In the genomic region with DNA sequence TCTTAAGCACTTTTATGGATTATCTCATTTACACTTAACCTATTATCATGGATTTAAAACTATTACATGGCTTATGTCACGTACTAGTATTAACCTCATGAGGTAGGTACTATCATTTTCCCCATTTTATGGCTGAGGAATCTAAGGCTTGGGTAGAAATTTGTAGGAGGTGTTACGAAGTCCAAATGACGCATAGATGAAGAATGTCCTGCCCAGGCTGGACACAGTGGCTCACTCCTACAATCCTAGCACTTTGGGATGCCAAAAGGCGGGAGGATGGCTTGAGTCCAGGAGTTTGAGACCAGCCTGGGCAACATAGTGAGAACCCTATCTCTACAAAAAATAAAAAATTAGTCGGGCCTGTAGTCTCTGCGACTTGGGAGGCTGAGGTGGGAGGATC, we compare ENCODE assay signal across 2 cellular contexts.
TF ChIP-seq lines count a peak whose summit lies in the region.

No MANE protein-coding gene starts in this region.

TF ChIP-seq in SK-N-SH, 30 proteins besides CTCF, POLR2A, EP300 and RAD21:
- TF ChIP-seq, protein P1, sequence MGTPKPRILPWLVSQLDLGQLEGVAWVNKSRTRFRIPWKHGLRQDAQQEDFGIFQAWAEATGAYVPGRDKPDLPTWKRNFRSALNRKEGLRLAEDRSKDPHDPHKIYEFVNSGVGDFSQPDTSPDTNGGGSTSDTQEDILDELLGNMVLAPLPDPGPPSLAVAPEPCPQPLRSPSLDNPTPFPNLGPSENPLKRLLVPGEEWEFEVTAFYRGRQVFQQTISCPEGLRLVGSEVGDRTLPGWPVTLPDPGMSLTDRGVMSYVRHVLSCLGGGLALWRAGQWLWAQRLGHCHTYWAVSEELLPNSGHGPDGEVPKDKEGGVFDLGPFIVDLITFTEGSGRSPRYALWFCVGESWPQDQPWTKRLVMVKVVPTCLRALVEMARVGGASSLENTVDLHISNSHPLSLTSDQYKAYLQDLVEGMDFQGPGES (IDR thresholded peaks at IDR 0.05; ENCODE audit: low read depth, low read length): no peak
- TF ChIP-seq NRF1 (IDR thresholded peaks at IDR 0.05; ENCODE audit: low read depth, low read length) (no peak), RXRA (IDR thresholded peaks at IDR 0.05; ENCODE audit: borderline replicate concordance, low read depth) (no peak), ELF1 (IDR thresholded peaks at IDR 0.05) (no peak), NFIC (IDR thresholded peaks at IDR 0.05; ENCODE audit: borderline replicate concordance) (no peak)
TF ChIP-seq in SK-N-SH: peak in this region for 0.

TF ChIP-seq in SK-N-SH treated with all-trans-retinoic acid at 6 μM for 48 hours, 23 proteins besides CTCF, POLR2A, EP300 and RAD21 (continued from another document):
- TF ChIP-seq, protein P2, sequence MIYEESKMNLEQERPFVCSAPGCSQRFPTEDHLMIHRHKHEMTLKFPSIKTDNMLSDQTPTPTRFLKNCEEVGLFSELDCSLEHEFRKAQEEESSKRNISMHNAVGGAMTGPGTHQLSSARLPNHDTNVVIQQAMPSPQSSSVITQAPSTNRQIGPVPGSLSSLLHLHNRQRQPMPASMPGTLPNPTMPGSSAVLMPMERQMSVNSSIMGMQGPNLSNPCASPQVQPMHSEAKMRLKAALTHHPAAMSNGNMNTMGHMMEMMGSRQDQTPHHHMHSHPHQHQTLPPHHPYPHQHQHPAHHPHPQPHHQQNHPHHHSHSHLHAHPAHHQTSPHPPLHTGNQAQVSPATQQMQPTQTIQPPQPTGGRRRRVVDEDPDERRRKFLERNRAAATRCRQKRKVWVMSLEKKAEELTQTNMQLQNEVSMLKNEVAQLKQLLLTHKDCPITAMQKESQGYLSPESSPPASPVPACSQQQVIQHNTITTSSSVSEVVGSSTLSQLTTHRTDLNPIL (CRISPR knock-in tag; IDR thresholded peaks at IDR 0.05; ENCODE audit: low read depth): no peak
- TF ChIP-seq BACH2 (CRISPR knock-in tag; IDR thresholded peaks at IDR 0.05; ENCODE audit: borderline replicate concordance) (no peak), SNAI2 (CRISPR knock-in tag; IDR thresholded peaks at IDR 0.05) (no peak), ZNF8 (CRISPR knock-in tag; IDR thresholded peaks at IDR 0.05) (no peak), TOX (CRISPR knock-in tag; IDR thresholded peaks at IDR 0.05; ENCODE audit: borderline replicate concordance) (no peak), ZNF70 (CRISPR knock-in tag; IDR thresholded peaks at IDR 0.05) (no peak), ESRRG (CRISPR knock-in tag; IDR thresholded peaks at IDR 0.05) (no peak), OSR1 (CRISPR knock-in tag; IDR thresholded peaks at IDR 0.05) (no peak), TCF4 (CRISPR knock-in tag; IDR thresholded peaks at IDR 0.05; ENCODE audit: borderline replicate concordance) (no peak), ZNF565 (CRISPR knock-in tag; conservative IDR thresholded peaks at IDR 0.05; ENCODE audit: low read depth) (no peak), PPARA (CRISPR knock-in tag; IDR thresholded peaks at IDR 0.05; ENCODE audit: borderline replicate concordance) (no peak), ARNTL (CRISPR knock-in tag; IDR thresholded peaks at IDR 0.05; ENCODE audit: borderline replicate concordance, low read depth) (no peak), RARB (CRISPR knock-in tag; IDR thresholded peaks at IDR 0.05) (no peak), ZFP3 (CRISPR knock-in tag; IDR thresholded peaks at IDR 0.05) (no peak), ZC3H10 (CRISPR knock-in tag; IDR thresholded peaks at IDR 0.05) (no peak)
- TF ChIP-seq, protein P3, sequence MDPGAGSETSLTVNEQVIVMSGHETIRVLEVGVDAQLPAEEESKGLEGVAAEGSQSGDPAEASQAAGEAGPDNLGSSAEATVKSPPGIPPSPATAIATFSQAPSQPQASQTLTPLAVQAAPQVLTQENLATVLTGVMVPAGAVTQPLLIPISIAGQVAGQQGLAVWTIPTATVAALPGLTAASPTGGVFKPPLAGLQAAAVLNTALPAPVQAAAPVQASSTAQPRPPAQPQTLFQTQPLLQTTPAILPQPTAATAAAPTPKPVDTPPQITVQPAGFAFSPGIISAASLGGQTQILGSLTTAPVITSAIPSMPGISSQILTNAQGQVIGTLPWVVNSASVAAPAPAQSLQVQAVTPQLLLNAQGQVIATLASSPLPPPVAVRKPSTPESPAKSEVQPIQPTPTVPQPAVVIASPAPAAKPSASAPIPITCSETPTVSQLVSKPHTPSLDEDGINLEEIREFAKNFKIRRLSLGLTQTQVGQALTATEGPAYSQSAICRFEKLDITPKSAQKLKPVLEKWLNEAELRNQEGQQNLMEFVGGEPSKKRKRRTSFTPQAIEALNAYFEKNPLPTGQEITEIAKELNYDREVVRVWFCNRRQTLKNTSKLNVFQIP (CRISPR knock-in tag; IDR thresholded peaks at IDR 0.05; ENCODE audit: borderline replicate concordance, low read depth): no peak
- TF ChIP-seq, protein P4, sequence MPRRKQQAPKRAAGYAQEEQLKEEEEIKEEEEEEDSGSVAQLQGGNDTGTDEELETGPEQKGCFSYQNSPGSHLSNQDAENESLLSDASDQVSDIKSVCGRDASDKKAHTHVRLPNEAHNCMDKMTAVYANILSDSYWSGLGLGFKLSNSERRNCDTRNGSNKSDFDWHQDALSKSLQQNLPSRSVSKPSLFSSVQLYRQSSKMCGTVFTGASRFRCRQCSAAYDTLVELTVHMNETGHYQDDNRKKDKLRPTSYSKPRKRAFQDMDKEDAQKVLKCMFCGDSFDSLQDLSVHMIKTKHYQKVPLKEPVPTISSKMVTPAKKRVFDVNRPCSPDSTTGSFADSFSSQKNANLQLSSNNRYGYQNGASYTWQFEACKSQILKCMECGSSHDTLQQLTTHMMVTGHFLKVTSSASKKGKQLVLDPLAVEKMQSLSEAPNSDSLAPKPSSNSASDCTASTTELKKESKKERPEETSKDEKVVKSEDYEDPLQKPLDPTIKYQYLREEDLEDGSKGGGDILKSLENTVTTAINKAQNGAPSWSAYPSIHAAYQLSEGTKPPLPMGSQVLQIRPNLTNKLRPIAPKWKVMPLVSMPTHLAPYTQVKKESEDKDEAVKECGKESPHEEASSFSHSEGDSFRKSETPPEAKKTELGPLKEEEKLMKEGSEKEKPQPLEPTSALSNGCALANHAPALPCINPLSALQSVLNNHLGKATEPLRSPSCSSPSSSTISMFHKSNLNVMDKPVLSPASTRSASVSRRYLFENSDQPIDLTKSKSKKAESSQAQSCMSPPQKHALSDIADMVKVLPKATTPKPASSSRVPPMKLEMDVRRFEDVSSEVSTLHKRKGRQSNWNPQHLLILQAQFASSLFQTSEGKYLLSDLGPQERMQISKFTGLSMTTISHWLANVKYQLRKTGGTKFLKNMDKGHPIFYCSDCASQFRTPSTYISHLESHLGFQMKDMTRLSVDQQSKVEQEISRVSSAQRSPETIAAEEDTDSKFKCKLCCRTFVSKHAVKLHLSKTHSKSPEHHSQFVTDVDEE (CRISPR knock-in tag; IDR thresholded peaks at IDR 0.05): no peak
- TF ChIP-seq, protein P5, sequence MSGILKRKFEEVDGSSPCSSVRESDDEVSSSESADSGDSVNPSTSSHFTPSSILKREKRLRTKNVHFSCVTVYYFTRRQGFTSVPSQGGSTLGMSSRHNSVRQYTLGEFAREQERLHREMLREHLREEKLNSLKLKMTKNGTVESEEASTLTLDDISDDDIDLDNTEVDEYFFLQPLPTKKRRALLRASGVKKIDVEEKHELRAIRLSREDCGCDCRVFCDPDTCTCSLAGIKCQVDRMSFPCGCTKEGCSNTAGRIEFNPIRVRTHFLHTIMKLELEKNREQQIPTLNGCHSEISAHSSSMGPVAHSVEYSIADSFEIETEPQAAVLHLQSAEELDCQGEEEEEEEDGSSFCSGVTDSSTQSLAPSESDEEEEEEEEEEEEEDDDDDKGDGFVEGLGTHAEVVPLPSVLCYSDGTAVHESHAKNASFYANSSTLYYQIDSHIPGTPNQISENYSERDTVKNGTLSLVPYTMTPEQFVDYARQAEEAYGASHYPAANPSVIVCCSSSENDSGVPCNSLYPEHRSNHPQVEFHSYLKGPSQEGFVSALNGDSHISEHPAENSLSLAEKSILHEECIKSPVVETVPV (CRISPR knock-in tag; IDR thresholded peaks at IDR 0.05): no peak
